In the genomic region with DNA sequence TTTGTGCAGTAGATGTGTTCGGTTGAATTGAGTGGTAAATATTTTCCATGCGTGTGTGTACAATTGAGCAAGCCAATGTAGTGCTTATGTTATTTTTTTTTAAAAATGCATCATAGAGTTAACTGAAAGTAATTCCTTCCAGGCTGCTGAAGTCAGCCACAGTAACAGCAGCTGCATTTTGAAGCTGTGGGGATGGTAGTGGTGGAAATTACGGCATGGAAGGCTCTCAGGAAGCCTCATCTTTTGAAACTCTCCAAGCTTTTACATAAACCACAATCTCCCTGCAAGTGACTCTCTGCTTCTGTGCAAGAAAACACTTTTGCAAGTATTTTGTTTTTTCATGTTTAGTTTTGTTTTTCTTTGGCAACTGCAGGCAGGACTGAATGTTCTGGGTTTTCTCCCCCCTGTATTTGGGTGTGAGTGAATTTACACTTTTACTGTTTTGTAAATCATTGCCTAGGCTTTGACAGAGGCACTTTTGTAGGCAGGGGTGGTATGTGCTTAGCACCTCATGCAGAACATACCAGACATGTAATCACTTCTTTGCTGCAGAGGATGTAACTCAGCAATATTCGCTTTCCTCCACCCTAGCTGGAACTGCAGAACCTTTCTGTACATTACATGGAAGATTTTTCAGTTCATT, we compare ENCODE assay signal across 27 cellular contexts. TPM values are rescaled to one million over a fixed set of nuclear protein-coding genes. Genes with fewer than 3 reads are reported as not detected.
DNase-seq lines count a peak whose midpoint lies in the region; ATAC-seq, FAIRE-seq and TF ChIP-seq lines count a peak whose summit lies in the region.
"Had no signal": no experiment of that assay in that cellular context is flagged by ENCODE, and none has a peak within 500 bp of the region (broad histone marks: within the 10 kb centered on the region; RNA-seq: fewer than 3 reads in every experiment).

No MANE protein-coding gene starts in this region.

- TF ChIP-seq CTCF in GM23338 (conservative IDR thresholded peaks at IDR 0.05; ENCODE audit: low read depth in 2 of 2) (no peak), pancreas (IDR thresholded peaks at IDR 0.05) (no peak), coronary artery (IDR thresholded peaks at IDR 0.05) (no peak), WERI-Rb-1 (IDR thresholded peaks at IDR 0.05; ENCODE audit: low read depth, low read length) (no peak)

- peaks cover 1% of the 10 kb centered on the region for H3K27me3 Mint-ChIP-seq in GM23338 (ENCODE audit: insufficient read depth, low read depth, poor library complexity)

- WGBS in pancreas, 2 donors = 47 to 59% methylated on average over 4 of the region's 4 CpGs

- H3F3A ChIP-seq in GM23338 (replicated peaks; ENCODE audit: low read depth) = no peaks in the 10 kb centered on the region

- peak overlapping the region; percentile 27; the same call in 1 of the 2 replicates for H3K4me2 ChIP-seq in GM23338

- FAIRE-seq in pancreas (lab: Jason Lieb, UNC) = no peak
- FAIRE-seq: keratinocyte had no signal

- no peaks in the 10 kb centered on the region for H3K79me2 ChIP-seq in GM23338 (replicated peaks; ENCODE audit: insufficient read depth)

- intact Hi-C loops in pancreas (cut with DNase I) = no loop called here

- H3K27me3 ChIP-seq in GM23338 (ENCODE audit: insufficient read depth) (no peaks in the 10 kb centered on the region), pancreas (no peaks in the 10 kb centered on the region), WERI-Rb-1 (ENCODE audit: insufficient read depth, low read depth, severe bottlenecking) (peaks cover 39% of the 10 kb centered on the region)
- H3K27me3 ChIP-seq: neutrophil, SJCRH30 had no signal

- DNase-seq in GM23338 (ENCODE audit: low spot score) = peak; percentile 6
- DNase-seq in astrocyte of the hippocampus (ENCODE audit: low read depth, low spot score) = peak; percentile 26
- DNase-seq in kidney tubule cell (ENCODE audit: low spot score) = peak; percentile 56
- no peak for DNase-seq in pancreas
- DNase-seq in NCI-H2227 treated with DMSO at 0.1 percent for 48 hours (lab: John Stamatoyannopoulos, UW) = no peak
- DNase-seq in coronary artery (ENCODE audit: low spot score) = no peak
- DNase-seq in GM19238 (ENCODE audit: insufficient read length, low spot score) = no peak
- DNase-seq in WERI-Rb-1 = no peak
- DNase-seq: activated CD4-positive, alpha-beta memory T cell treated with anti-CD3 and anti-CD28 coated beads for 36 hours; activated CD8-positive, alpha-beta memory T cell treated with anti-CD3 and anti-CD28 coated beads, Interleukin-2, amount 50 U/mL, for 48 hours; activated naive CD4-positive, alpha-beta T cell treated with anti-CD3 and anti-CD28 coated beads, Interleukin-2, amount 50 U/mL, for 16 hours; DMS153; H9; MM.1S; NCI-H1417 treated with DMSO at 0.1 percent for 48 hours; NCI-H2081; NCI-H748 treated with DMSO at 0.1 percent for 48 hours; SJCRH30; stimulated activated naive CD8-positive, alpha-beta T cell treated with anti-CD3 and anti-CD28 coated beads, Interleukin-15, Interleukin-2, amounts not matched to agents 100 U/mL and 50 U/mL, for 24 hours; T-cell had no signal

- peaks cover 4% of the 10 kb centered on the region; the same call in 2 of the 3 replicates for H3K4me1 Mint-ChIP-seq in GM23338
- H3K4me1 Mint-ChIP-seq: central memory CD8-positive, alpha-beta T cell; T-cell had no signal

- no peak overlapping the region for H3K27ac Mint-ChIP-seq in GM23338
- H3K27ac Mint-ChIP-seq: activated CD4-positive, alpha-beta memory T cell treated with anti-CD3 and anti-CD28 coated beads for 36 hours; H9; T-cell had no signal

- peak overlapping the region; percentile 39; the same call in 1 of the 2 replicates for H2AFZ ChIP-seq in GM23338

- H3K9me3 Mint-ChIP-seq in GM23338 = peaks cover 12% of the 10 kb centered on the region; the same call in 2 of the 3 replicates
- H3K9me3 Mint-ChIP-seq: central memory CD8-positive, alpha-beta T cell had no signal

- no peak overlapping the region for H3K4me3 Mint-ChIP-seq in GM23338
- H3K4me3 Mint-ChIP-seq: activated CD4-positive, alpha-beta memory T cell treated with anti-CD3 and anti-CD28 coated beads for 36 hours; central memory CD8-positive, alpha-beta T cell; H9; T-cell had no signal

- H3K27ac ChIP-seq in GM23338 (ENCODE audit: low read depth) = no peak overlapping the region
- H3K27ac ChIP-seq in pancreas = no peak overlapping the region
- no peak overlapping the region for H3K27ac ChIP-seq in coronary artery
- H3K27ac ChIP-seq in WERI-Rb-1 = no peak overlapping the region
- H3K27ac ChIP-seq: neutrophil, SJCRH30, skin epidermis, thoracic aorta had no signal

- H3K36me3 ChIP-seq in GM23338 (ENCODE audit: insufficient read depth) (no peaks in the 10 kb centered on the region), pancreas (no peaks in the 10 kb centered on the region), WERI-Rb-1 (no peaks in the 10 kb centered on the region)
- H3K36me3 ChIP-seq: neutrophil, SJCRH30, thoracic aorta had no signal

- H3K9me3 ChIP-seq in pancreas (no peaks in the 10 kb centered on the region), WERI-Rb-1 (ENCODE audit: severe bottlenecking) (no peaks in the 10 kb centered on the region)
- H3K9me3 ChIP-seq: neutrophil, SJCRH30, thoracic aorta had no signal

- H3K4me3 ChIP-seq in GM23338 (no peak overlapping the region), pancreas (no peak overlapping the region), coronary artery (no peak overlapping the region), WERI-Rb-1 (ENCODE audit: low read depth, low read length) (no peak overlapping the region)
- H3K4me3 ChIP-seq: SJCRH30, skin epidermis, thoracic aorta had no signal

- H3K9me2 ChIP-seq in GM23338 (ENCODE audit: insufficient read depth) = no peaks in the 10 kb centered on the region

- no peaks in the 10 kb centered on the region; the same call in 2 of the 3 replicates for H3K36me3 Mint-ChIP-seq in GM23338 (ENCODE audit: low read depth)
- H3K36me3 Mint-ChIP-seq: activated CD4-positive, alpha-beta memory T cell treated with anti-CD3 and anti-CD28 coated beads for 36 hours; T-cell had no signal

- ATAC-seq in GM23338 = no peak
- ATAC-seq in pancreas = peak; percentile 30 to 87 (median 70)
- ATAC-seq: activated CD4-positive, CD25-positive, alpha-beta regulatory T cell treated with anti-CD3 and anti-CD28 coated beads, Interleukin-2, amount 50 U/mL, for 24 hours; stimulated activated naive CD8-positive, alpha-beta T cell treated with anti-CD3 and anti-CD28 coated beads, Interleukin-15, Interleukin-2, amounts not matched to agents 100 U/mL and 50 U/mL, for 24 hours; T-cell had no signal

- H3K4me1 ChIP-seq in GM23338 (ENCODE audit: insufficient read depth) = peaks cover 7% of the 10 kb centered on the region; the same call in 1 of the 2 replicates
- peaks cover 0 to 5% (median 0%) of the 10 kb centered on the region in 3 donors for H3K4me1 ChIP-seq in pancreas
- H3K4me1 ChIP-seq: SJCRH30 had no signal

- H4K20me1 ChIP-seq in GM23338 (replicated peaks; ENCODE audit: insufficient read depth) = no peaks in the 10 kb centered on the region

TF ChIP-seq in GM23338, 12 proteins besides CTCF, POLR2A, EP300 and RAD21 (continues in another document):
- TF ChIP-seq NANOG (IDR thresholded peaks at IDR 0.05; ENCODE audit: borderline replicate concordance) = no peak
- TF ChIP-seq ZNF331 (CRISPR knock-in tag; IDR thresholded peaks at IDR 0.05; ENCODE audit: low read depth) = no peak

RNA-seq across cellular contexts. Expression of gene LRRC66, which starts 56.2 kb away (rescaled TPM):
- total RNA-seq in GM23338 (2014; rRNA removed; shearing (Covaris generic)) = 0.08 and 0.24 TPM in 2 replicates
- polyA plus RNA-seq in GM23338 (2016; fragmentation: Nextera tagmentation; extraction: Ambion mirVana) (0.09 TPM in 1 of 2 replicates, not detected in the other), pancreas (under 1 TPM; 0.23 to 0.94 TPM)
- under 1 TPM in 5 of 6 donors, not detected in 1; 0.08 to 0.19 (median 0.14) TPM for total RNA-seq in pancreas
- total RNA-seq: A673, H9 had no signal

Comparison
In these comparisons a context has a peak if more than half of its experiments do, and no peak if none do; other contexts are left out.
1. DNase-seq: peak in GM23338 (single experiment), astrocyte of the hippocampus (single experiment) and kidney tubule cell (single experiment); none in pancreas (0 of 6), NCI-H2227 treated with DMSO at 0.1 percent for 48 hours (single experiment), coronary artery (single experiment), GM19238 (single experiment) and WERI-Rb-1 (single experiment).